ENCODE assay signal across 2 cellular contexts in the genomic region with DNA sequence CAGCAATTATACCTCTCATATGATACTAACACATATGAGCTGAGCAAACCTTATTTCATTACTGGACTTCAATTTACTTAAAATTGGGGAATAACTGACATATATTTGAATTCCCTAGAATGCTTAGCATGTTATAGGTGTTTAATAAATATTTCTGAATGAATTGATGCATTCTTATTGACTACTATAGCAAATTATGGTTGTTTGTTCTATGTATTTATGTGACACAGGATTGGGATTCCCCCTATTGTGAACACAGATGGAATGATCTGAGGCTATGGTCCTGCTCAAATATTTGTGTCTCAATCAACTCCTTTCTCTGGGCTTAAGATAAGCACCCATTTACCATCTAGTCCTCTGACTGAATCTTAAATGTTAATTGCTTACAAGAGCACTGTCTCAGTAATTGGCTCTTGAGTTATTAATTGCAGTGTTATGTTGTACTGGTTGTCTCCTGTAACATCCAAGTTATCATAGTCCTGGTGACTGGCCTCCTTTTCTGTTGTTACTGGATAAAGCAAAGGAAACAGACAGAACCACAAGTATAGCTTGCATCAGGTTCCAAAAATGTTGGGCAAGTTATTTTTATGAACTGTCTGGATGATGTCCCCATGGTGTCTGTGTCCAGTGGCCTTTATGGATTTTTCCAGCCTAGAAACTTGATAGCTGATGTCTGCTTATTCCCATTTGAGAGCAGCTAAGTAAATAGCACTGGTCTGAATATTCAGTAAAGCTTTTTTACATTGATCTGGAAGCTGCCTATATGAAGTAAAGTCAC.
TF ChIP-seq lines count a peak whose summit lies in the region.

No MANE protein-coding gene starts in this region.

TF ChIP-seq in liver, 16 proteins besides CTCF, POLR2A, EP300 and RAD21:
- TF ChIP-seq HNF4G (IDR thresholded peaks at IDR 0.05) (no peak), GABPA (IDR thresholded peaks at IDR 0.05 in 1 of 2, conservative IDR thresholded peaks at IDR 0.05 in 1 of 2) (no peak), EGR1 (IDR thresholded peaks at IDR 0.05; ENCODE audit: low read depth in 2 of 2) (no peak), NR2F2 (IDR thresholded peaks at IDR 0.05) (no peak), FOXA2 (IDR thresholded peaks at IDR 0.05) (peak; percentile 16), JUND (IDR thresholded peaks at IDR 0.05) (no peak), TAF1 (conservative IDR thresholded peaks at IDR 0.05) (no peak), HNF4A (conservative IDR thresholded peaks at IDR 0.05) (peak in 1 of 2 donors; percentile 54), SP1 (IDR thresholded peaks at IDR 0.05) (no peak), RXRA (IDR thresholded peaks at IDR 0.05) (peak in 1 of 2 donors; percentile 47), FOXA1 (IDR thresholded peaks at IDR 0.05) (no peak), YY1 (IDR thresholded peaks at IDR 0.05) (peak; percentile 50)
- TF ChIP-seq, protein P1, sequence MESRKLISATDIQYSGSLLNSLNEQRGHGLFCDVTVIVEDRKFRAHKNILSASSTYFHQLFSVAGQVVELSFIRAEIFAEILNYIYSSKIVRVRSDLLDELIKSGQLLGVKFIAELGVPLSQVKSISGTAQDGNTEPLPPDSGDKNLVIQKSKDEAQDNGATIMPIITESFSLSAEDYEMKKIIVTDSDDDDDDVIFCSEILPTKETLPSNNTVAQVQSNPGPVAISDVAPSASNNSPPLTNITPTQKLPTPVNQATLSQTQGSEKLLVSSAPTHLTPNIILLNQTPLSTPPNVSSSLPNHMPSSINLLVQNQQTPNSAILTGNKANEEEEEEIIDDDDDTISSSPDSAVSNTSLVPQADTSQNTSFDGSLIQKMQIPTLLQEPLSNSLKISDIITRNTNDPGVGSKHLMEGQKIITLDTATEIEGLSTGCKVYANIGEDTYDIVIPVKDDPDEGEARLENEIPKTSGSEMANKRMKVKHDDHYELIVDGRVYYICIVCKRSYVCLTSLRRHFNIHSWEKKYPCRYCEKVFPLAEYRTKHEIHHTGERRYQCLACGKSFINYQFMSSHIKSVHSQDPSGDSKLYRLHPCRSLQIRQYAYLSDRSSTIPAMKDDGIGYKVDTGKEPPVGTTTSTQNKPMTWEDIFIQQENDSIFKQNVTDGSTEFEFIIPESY (IDR thresholded peaks at IDR 0.05) = no peak
- TF ChIP-seq, protein P2, sequence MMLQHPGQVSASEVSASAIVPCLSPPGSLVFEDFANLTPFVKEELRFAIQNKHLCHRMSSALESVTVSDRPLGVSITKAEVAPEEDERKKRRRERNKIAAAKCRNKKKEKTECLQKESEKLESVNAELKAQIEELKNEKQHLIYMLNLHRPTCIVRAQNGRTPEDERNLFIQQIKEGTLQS (IDR thresholded peaks at IDR 0.05) = no peak
- TF ChIP-seq, protein P3, sequence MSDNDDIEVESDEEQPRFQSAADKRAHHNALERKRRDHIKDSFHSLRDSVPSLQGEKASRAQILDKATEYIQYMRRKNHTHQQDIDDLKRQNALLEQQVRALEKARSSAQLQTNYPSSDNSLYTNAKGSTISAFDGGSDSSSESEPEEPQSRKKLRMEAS (IDR thresholded peaks at IDR 0.05) = no peak
- TF ChIP-seq, protein P4, sequence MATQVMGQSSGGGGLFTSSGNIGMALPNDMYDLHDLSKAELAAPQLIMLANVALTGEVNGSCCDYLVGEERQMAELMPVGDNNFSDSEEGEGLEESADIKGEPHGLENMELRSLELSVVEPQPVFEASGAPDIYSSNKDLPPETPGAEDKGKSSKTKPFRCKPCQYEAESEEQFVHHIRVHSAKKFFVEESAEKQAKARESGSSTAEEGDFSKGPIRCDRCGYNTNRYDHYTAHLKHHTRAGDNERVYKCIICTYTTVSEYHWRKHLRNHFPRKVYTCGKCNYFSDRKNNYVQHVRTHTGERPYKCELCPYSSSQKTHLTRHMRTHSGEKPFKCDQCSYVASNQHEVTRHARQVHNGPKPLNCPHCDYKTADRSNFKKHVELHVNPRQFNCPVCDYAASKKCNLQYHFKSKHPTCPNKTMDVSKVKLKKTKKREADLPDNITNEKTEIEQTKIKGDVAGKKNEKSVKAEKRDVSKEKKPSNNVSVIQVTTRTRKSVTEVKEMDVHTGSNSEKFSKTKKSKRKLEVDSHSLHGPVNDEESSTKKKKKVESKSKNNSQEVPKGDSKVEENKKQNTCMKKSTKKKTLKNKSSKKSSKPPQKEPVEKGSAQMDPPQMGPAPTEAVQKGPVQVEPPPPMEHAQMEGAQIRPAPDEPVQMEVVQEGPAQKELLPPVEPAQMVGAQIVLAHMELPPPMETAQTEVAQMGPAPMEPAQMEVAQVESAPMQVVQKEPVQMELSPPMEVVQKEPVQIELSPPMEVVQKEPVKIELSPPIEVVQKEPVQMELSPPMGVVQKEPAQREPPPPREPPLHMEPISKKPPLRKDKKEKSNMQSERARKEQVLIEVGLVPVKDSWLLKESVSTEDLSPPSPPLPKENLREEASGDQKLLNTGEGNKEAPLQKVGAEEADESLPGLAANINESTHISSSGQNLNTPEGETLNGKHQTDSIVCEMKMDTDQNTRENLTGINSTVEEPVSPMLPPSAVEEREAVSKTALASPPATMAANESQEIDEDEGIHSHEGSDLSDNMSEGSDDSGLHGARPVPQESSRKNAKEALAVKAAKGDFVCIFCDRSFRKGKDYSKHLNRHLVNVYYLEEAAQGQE (IDR thresholded peaks at IDR 0.05) = no peak

TF ChIP-seq in HepG2, 621 proteins besides CTCF, POLR2A, EP300 and RAD21:
- TF ChIP-seq, protein P5, sequence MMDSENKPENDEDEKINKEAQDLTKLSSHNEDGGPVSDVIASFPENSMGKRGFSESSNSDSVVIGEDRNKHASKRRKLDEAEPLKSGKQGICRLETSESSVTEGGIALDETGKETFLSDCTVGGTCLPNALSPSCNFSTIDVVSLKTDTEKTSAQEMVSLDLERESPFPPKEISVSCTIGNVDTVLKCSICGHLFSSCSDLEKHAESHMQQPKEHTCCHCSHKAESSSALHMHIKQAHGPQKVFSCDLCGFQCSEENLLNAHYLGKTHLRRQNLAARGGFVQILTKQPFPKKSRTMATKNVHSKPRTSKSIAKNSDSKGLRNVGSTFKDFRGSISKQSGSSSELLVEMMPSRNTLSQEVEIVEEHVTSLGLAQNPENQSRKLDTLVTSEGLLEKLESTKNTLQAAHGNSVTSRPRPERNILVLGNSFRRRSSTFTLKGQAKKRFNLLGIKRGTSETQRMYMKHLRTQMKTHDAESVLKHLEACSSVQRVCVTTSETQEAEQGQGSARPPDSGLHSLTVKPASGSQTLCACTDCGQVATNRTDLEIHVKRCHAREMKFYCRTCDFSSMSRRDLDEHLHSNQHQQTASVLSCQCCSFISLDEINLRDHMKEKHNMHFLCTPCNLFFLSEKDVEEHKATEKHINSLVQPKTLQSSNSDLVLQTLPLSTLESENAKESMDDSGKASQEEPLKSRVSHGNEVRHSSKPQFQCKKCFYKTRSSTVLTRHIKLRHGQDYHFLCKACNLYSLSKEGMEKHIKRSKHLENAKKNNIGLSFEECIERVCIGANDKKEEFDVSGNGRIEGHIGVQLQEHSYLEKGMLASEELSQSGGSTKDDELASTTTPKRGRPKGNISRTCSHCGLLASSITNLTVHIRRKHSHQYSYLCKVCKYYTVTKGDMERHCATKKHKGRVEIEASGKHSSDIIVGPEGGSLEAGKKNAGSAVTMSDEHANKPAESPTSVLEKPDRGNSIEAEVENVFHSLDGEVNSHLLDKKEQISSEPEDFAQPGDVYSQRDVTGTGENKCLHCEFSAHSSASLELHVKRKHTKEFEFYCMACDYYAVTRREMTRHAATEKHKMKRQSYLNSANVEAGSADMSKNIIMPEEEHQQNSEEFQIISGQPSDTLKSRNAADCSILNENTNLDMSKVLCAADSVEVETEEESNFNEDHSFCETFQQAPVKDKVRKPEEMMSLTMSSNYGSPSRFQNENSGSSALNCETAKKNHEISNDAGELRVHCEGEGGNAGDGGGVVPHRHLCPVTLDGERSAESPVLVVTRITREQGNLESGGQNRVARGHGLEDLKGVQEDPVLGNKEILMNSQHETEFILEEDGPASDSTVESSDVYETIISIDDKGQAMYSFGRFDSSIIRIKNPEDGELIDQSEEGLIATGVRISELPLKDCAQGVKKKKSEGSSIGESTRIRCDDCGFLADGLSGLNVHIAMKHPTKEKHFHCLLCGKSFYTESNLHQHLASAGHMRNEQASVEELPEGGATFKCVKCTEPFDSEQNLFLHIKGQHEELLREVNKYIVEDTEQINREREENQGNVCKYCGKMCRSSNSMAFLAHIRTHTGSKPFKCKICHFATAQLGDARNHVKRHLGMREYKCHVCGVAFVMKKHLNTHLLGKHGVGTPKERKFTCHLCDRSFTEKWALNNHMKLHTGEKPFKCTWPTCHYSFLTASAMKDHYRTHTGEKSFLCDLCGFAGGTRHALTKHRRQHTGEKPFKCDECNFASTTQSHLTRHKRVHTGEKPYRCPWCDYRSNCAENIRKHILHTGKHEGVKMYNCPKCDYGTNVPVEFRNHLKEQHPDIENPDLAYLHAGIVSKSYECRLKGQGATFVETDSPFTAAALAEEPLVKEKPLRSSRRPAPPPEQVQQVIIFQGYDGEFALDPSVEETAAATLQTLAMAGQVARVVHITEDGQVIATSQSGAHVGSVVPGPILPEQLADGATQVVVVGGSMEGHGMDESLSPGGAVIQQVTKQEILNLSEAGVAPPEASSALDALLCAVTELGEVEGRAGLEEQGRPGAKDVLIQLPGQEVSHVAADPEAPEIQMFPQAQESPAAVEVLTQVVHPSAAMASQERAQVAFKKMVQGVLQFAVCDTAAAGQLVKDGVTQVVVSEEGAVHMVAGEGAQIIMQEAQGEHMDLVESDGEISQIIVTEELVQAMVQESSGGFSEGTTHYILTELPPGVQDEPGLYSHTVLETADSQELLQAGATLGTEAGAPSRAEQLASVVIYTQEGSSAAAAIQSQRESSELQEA (CRISPR knock-in tag; IDR thresholded peaks at IDR 0.05; ENCODE audit: not compliant biosample characterization) = no peak
- TF ChIP-seq HNRNPK (IDR thresholded peaks at IDR 0.05; ENCODE audit: low read depth, low read length, poor library complexity, severe bottlenecking) = no peak
- TF ChIP-seq ZNF605 (CRISPR knock-in tag; IDR thresholded peaks at IDR 0.05) = no peak
- TF ChIP-seq ISL2 (CRISPR knock-in tag; IDR thresholded peaks at IDR 0.05) = no peak
- TF ChIP-seq, protein P6, sequence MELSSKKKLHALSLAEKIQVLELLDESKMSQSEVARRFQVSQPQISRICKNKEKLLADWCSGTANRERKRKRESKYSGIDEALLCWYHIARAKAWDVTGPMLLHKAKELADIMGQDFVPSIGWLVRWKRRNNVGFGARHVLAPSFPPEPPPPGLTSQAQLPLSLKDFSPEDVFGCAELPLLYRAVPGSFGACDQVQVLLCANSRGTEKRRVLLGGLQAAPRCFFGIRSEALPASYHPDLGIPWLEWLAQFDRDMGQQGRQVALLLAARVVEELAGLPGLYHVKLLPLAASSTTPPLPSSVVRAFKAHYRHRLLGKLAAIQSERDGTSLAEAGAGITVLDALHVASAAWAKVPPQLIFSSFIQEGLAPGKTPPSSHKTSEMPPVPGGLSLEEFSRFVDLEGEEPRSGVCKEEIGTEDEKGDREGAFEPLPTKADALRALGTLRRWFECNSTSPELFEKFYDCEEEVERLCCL (CRISPR knock-in tag; IDR thresholded peaks at IDR 0.05; ENCODE audit: borderline replicate concordance) = no peak
- no peak for TF ChIP-seq PHF20 (CRISPR knock-in tag; IDR thresholded peaks at IDR 0.05)
- TF ChIP-seq, protein P7, sequence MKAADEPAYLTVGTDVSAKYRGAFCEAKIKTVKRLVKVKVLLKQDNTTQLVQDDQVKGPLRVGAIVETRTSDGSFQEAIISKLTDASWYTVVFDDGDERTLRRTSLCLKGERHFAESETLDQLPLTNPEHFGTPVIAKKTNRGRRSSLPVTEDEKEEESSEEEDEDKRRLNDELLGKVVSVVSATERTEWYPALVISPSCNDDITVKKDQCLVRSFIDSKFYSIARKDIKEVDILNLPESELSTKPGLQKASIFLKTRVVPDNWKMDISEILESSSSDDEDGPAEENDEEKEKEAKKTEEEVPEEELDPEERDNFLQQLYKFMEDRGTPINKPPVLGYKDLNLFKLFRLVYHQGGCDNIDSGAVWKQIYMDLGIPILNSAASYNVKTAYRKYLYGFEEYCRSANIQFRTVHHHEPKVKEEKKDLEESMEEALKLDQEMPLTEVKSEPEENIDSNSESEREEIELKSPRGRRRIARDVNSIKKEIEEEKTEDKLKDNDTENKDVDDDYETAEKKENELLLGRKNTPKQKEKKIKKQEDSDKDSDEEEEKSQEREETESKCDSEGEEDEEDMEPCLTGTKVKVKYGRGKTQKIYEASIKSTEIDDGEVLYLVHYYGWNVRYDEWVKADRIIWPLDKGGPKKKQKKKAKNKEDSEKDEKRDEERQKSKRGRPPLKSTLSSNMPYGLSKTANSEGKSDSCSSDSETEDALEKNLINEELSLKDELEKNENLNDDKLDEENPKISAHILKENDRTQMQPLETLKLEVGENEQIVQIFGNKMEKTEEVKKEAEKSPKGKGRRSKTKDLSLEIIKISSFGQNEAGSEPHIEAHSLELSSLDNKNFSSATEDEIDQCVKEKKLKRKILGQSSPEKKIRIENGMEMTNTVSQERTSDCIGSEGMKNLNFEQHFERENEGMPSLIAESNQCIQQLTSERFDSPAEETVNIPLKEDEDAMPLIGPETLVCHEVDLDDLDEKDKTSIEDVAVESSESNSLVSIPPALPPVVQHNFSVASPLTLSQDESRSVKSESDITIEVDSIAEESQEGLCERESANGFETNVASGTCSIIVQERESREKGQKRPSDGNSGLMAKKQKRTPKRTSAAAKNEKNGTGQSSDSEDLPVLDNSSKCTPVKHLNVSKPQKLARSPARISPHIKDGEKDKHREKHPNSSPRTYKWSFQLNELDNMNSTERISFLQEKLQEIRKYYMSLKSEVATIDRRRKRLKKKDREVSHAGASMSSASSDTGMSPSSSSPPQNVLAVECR (CRISPR knock-in tag; IDR thresholded peaks at IDR 0.05; ENCODE audit: borderline replicate concordance) = no peak
